ENCODE assay signal across 8 cellular contexts in genomic region chr2:25228848-25229674, GRCh38.
DNase-seq lines count a peak whose midpoint lies in the region; ATAC-seq and TF ChIP-seq lines count a peak whose summit lies in the region.

No MANE protein-coding gene starts in this region.

- TF ChIP-seq RAD21 in HCT116 (IDR thresholded peaks at IDR 0.05; ENCODE audit: low read depth), result peak; percentile 54

- no peak overlapping the region for H3K4me2 ChIP-seq in HCT116 (ENCODE audit: low read length)

- H3K36me3 ChIP-seq in HCT116 (ENCODE audit: control insufficient read depth in 1 of 2, insufficient read depth in 2 of 2, low read length in 2 of 2), result peaks cover 0 to 4% of the 10 kb centered on the region in 2 experiments; a peak in 1 of 4 replicates
- H3K36me3 ChIP-seq in gastroesophageal sphincter, result peaks cover 0 to 31% of the 10 kb centered on the region in 2 donors

- no TSS peak for BruUV-seq in HCT116 (replicated peaks; lab: Mats Ljungman, UMichigan)

- CTCF ChIA-PET in HCT116 (lab: Charles Lee), result interaction anchor here (0.5 to 2.5 kb wide), 14 partner anchors 10 to 437 kb away, joined by 3 to 22 read pairs (median 3); no protein-coding TSS in a partner anchor
- CTCF ChIA-PET in activated CD8-positive, alpha-beta T cell treated with anti-CD3 and anti-CD28 coated beads for 36 hours (lab: Charles Lee), result interaction anchor here (0.8 to 2.8 kb wide), 12 partner anchors 8 to 154 kb away, joined by 3 to 17 read pairs (median 6); no protein-coding TSS in a partner anchor

- ATAC-seq in HCT116 (peak; percentile 97), gastroesophageal sphincter (peak; percentile 90), GM21390 (IDR thresholded peaks at IDR 0.05; ENCODE audit: unreplicated experiment) (no peak)
- peak; percentile 52 for ATAC-seq in activated CD8-positive, alpha-beta T cell treated with anti-CD3 and anti-CD28 coated beads for 36 hours

- H2AFZ ChIP-seq in HCT116 (ENCODE audit: low read depth, low read length, poor library complexity, severe bottlenecking), result no peak overlapping the region

- DNase-seq in DMS 273 treated with DMSO at 0.1 percent for 48 hours (lab: John Stamatoyannopoulos, UW), result peak; percentile 72
- peak; percentile 59 for DNase-seq in HCT116 (ENCODE audit: low read depth, low spot score)
- peak; percentile 45 for DNase-seq in NCI-H446 treated with DMSO at 0.1 percent for 48 hours (lab: John Stamatoyannopoulos, UW)
- peak; percentile 50 for DNase-seq in activated CD8-positive, alpha-beta T cell treated with anti-CD3 and anti-CD28 coated beads for 36 hours
- DNase-seq in osteocyte (ENCODE audit: extremely low spot score, unreplicated experiment), result peak; percentile 87
- no peak for DNase-seq in mesenteric fat pad (ENCODE audit: low spot score)

- 13% methylated on average over 7 of the region's 19 CpGs; no CpG with 5 or more reads in 1 of the 2 donors for WGBS in gastroesophageal sphincter (ENCODE audit: low coverage in 1 of 2), 2 donors

- H3K27ac Mint-ChIP-seq in activated CD8-positive, alpha-beta T cell treated with anti-CD3 and anti-CD28 coated beads for 36 hours, result no peak overlapping the region
- H3K27ac Mint-ChIP-seq in osteocyte (ENCODE audit: unreplicated experiment), result peak overlapping the region; percentile 28

- TF ChIP-seq CTCF in HCT116 (IDR thresholded peaks at IDR 0.05 in 2 of 3, conservative IDR thresholded peaks at IDR 0.05 in 1 of 3; ENCODE audit: borderline replicate concordance in 1 of 3, insufficient read depth in 1 of 3, low read depth in 2 of 3, low read length in 2 of 3) (peak; percentile 59 to 84 (median 72)), gastroesophageal sphincter (IDR thresholded peaks at IDR 0.05) (peak in 3 of 4 experiments; percentile 62 to 78 (median 74)), osteocyte (IDR thresholded peaks at IDR 0.05) (peak; percentile 75)
- peak; percentile 59 for TF ChIP-seq CTCF in activated CD8-positive, alpha-beta T cell treated with anti-CD3 and anti-CD28 coated beads for 36 hours (IDR thresholded peaks at IDR 0.05)

- H3K4me1 ChIP-seq in HCT116 (ENCODE audit: control insufficient read depth in 1 of 2, insufficient read depth in 2 of 2, low read length in 2 of 2) (peaks cover 0 to 8% of the 10 kb centered on the region in 2 experiments; a peak in 3 of 4 replicates), gastroesophageal sphincter (peaks cover 0 to 31% (median 15%) of the 10 kb centered on the region in 3 donors)

- H3K4me3 ChIP-seq in HCT116 (replicated peaks in 1 of 2; ENCODE audit: low read depth in 1 of 2, low read length in 2 of 2), result no peak overlapping the region
- H3K4me3 ChIP-seq in gastroesophageal sphincter, result no peak overlapping the region

- H4K20me1 ChIP-seq in HCT116 (ENCODE audit: insufficient read depth), result no peaks in the 10 kb centered on the region

- H3K9ac ChIP-seq in HCT116 (ENCODE audit: low read length), result no peak overlapping the region

- POLR2A ChIA-PET in HCT116 (lab: Charles Lee), result interaction anchor here (1.0 kb wide), 1 partner anchor 63 kb away, joined by 4 read pairs; no protein-coding TSS in a partner anchor
- POLR2A ChIA-PET in activated CD8-positive, alpha-beta T cell treated with anti-CD3 and anti-CD28 coated beads for 36 hours (lab: Charles Lee), result interaction anchor here (0.8 to 2.6 kb wide), 3 partner anchors 13 to 133 kb away, joined by 3 to 10 read pairs (median 4); no protein-coding TSS in a partner anchor

- H3K9me3 Mint-ChIP-seq in activated CD8-positive, alpha-beta T cell treated with anti-CD3 and anti-CD28 coated beads for 36 hours, result no peaks in the 10 kb centered on the region
- H3K9me3 Mint-ChIP-seq in osteocyte (ENCODE audit: unreplicated experiment), result no peaks in the 10 kb centered on the region

- peaks cover 15% of the 10 kb centered on the region for H3K36me3 Mint-ChIP-seq in activated CD8-positive, alpha-beta T cell treated with anti-CD3 and anti-CD28 coated beads for 36 hours (ENCODE audit: low read depth)
- peaks cover 18% of the 10 kb centered on the region for H3K36me3 Mint-ChIP-seq in osteocyte (ENCODE audit: unreplicated experiment)

- H3K79me2 ChIP-seq in HCT116 (ENCODE audit: insufficient read depth, low read length), result no peaks in the 10 kb centered on the region

- intact Hi-C loops in HCT116 (cut with micrococcal nuclease), result loop anchor here (2.0 kb wide), 1 partner anchor 62 kb away; no protein-coding TSS in a partner anchor
- intact Hi-C loops in activated CD8-positive, alpha-beta T cell treated with anti-CD3 and anti-CD28 coated beads for 36 hours (cut with micrococcal nuclease), result no loop called here

- H3K27ac ChIP-seq in HCT116 (ENCODE audit: low read depth, low read length), result no peak overlapping the region
- H3K27ac ChIP-seq in gastroesophageal sphincter, result peak overlapping the region in 3 of 4 donors; percentile 51 to 76 (median 57)

- TF ChIP-seq EP300 in gastroesophageal sphincter (IDR thresholded peaks at IDR 0.05), result no peak

- H3K4me3 Mint-ChIP-seq in activated CD8-positive, alpha-beta T cell treated with anti-CD3 and anti-CD28 coated beads for 36 hours, result no peak overlapping the region
- no peak overlapping the region for H3K4me3 Mint-ChIP-seq in osteocyte (ENCODE audit: unreplicated experiment)

- H3K4me1 Mint-ChIP-seq in activated CD8-positive, alpha-beta T cell treated with anti-CD3 and anti-CD28 coated beads for 36 hours (ENCODE audit: low read depth), result peaks cover 21% of the 10 kb centered on the region
- peaks cover 13% of the 10 kb centered on the region for H3K4me1 Mint-ChIP-seq in osteocyte (ENCODE audit: unreplicated experiment)

- no peaks in the 10 kb centered on the region for H3K9me2 ChIP-seq in HCT116 (ENCODE audit: insufficient read depth)

- no peaks in the 10 kb centered on the region for H3K9me3 ChIP-seq in HCT116 (ENCODE audit: control insufficient read depth in 1 of 2, insufficient read depth in 1 of 2, low read depth in 1 of 2, low read length in 2 of 2)
- no peaks in the 10 kb centered on the region for H3K9me3 ChIP-seq in gastroesophageal sphincter

- H3K27me3 Mint-ChIP-seq in activated CD8-positive, alpha-beta T cell treated with anti-CD3 and anti-CD28 coated beads for 36 hours, result no peaks in the 10 kb centered on the region
- no peaks in the 10 kb centered on the region for H3K27me3 Mint-ChIP-seq in osteocyte (ENCODE audit: unreplicated experiment)

- TF ChIP-seq POLR2A in HCT116 (IDR thresholded peaks at IDR 0.05; ENCODE audit: borderline replicate concordance, extremely low read depth, insufficient read depth, insufficient read length) (no peak), gastroesophageal sphincter (IDR thresholded peaks at IDR 0.05) (no peak)

- H3K27me3 ChIP-seq in HCT116 (ENCODE audit: insufficient read depth, low read length) (no peaks in the 10 kb centered on the region), gastroesophageal sphincter (no peaks in the 10 kb centered on the region)

- RAD21 ChIA-PET in HCT116 (lab: Charles Lee; ENCODE audit: low non-redundant PET in 1 of 2, low total read pairs in 2 of 2, uncharacterized antibody in 2 of 2, unreplicated experiment in 2 of 2), result interaction anchor here in 1 of 2 experiments (1.0 to 1.2 kb wide), 2 partner anchors 63 to 254 kb away, joined by 3 to 5 read pairs; no protein-coding TSS in a partner anchor

TF ChIP-seq in HCT116, 20 proteins besides CTCF, POLR2A, EP300 and RAD21 (continues in another document):
- TF ChIP-seq YY1 (IDR thresholded peaks at IDR 0.05; ENCODE audit: extremely low read depth, insufficient replicate concordance, low read depth, low read length) (no peak), FOSL1 (IDR thresholded peaks at IDR 0.05; ENCODE audit: low read depth) (no peak), ELF1 (IDR thresholded peaks at IDR 0.05; ENCODE audit: borderline replicate concordance, low read depth) (no peak), JUND (IDR thresholded peaks at IDR 0.05) (no peak), ZBTB33 (IDR thresholded peaks at IDR 0.05; ENCODE audit: extremely low read depth, insufficient replicate concordance, low read length) (no peak), TCF7L2 (IDR thresholded peaks at IDR 0.05; ENCODE audit: borderline replicate concordance, extremely low read depth, insufficient read depth, insufficient read length) (no peak), ZFX (IDR thresholded peaks at IDR 0.05) (no peak), SIN3A (IDR thresholded peaks at IDR 0.05; ENCODE audit: low read depth) (no peak), POLR2AphosphoS5 (IDR thresholded peaks at IDR 0.05; ENCODE audit: low read depth, low read length) (no peak), SRF (IDR thresholded peaks at IDR 0.05; ENCODE audit: low read depth) (no peak)
